In the genomic region with DNA sequence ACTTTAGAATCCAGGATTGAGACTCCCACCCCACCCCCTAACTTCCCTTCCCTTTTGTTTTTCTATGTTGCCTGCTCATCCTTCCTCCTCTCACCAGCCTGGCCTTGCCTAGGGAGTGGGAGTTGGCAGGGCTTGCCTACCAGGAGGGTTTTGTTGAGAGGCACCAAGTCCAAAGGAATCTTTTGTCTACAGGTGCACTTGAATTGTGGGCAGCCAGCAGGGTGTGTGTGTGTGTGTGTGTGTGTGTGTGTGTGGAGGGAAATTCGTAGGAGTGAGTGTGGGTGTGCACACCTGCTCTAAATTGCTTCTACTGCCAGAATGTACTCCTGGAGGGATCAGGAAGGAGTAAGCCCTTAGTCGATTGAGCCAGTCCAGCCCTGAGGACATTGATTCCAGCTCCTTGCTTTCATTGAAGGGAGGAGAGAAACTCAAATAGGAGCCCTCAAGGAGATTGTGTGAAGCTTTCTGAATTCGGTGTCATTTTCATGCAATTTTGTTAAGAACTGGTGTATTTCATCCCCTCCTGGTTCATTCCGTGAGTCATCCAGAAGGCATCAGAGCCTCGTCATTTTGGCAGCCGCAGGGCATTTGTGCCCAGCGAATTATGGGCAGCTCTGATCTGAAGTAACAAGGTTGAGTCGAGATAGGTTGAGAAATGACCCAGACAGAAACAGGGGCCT, we compare ENCODE assay signal across 11 cellular contexts.
DNase-seq lines count a peak whose midpoint lies in the region; ATAC-seq and TF ChIP-seq lines count a peak whose summit lies in the region.
"Had no signal": no experiment of that assay in that cellular context is flagged by ENCODE, and none has a peak within 500 bp of the region (broad histone marks: within the 10 kb centered on the region; RNA-seq: fewer than 3 reads in every experiment).

No MANE protein-coding gene starts in this region.

- no peak for TF ChIP-seq CTCF in fibroblast of the aortic adventitia (IDR thresholded peaks at IDR 0.05; ENCODE audit: insufficient read depth, low read length)
- no peak for TF ChIP-seq CTCF in type B pancreatic cell (conservative IDR thresholded peaks at IDR 0.05)

- DNase-seq in NCI-H2196 (lab: John Stamatoyannopoulos, UW; ENCODE audit: unreplicated experiment) (peak; percentile 29), NCI-H2196 treated with DMSO at 0.1 percent for 48 hours (lab: John Stamatoyannopoulos, UW; ENCODE audit: unreplicated experiment) (no peak), SW480 (ENCODE audit: low spot score) (peak; percentile 79), fibroblast of the aortic adventitia (ENCODE audit: low read depth) (peak; percentile 76), type B pancreatic cell (ENCODE audit: extremely low spot score, unreplicated experiment) (no peak), NCI-H2227 (lab: John Stamatoyannopoulos, UW; ENCODE audit: unreplicated experiment) (no peak)
- no peak for DNase-seq in activated CD8-positive, alpha-beta memory T cell treated with anti-CD3 and anti-CD28 coated beads, Interleukin-2, amount 50 U/mL, for 4 hours
- DNase-seq: activated T-cell treated with anti-CD3 and anti-CD28 coated beads, Interleukin-2, amount 50 U/mL, for 1 hour; AML-193; Kasumi-1 had no signal

- H3K27me3 Mint-ChIP-seq in type B pancreatic cell: no peaks in the 10 kb centered on the region

- ATAC-seq in GM18867 (IDR thresholded peaks at IDR 0.05; ENCODE audit: unreplicated experiment): no peak

- H3K4me1 Mint-ChIP-seq in type B pancreatic cell (ENCODE audit: unreplicated experiment): peaks cover 26% of the 10 kb centered on the region

- H3K4me3 ChIP-seq in fibroblast of the aortic adventitia (ENCODE audit: low read depth, low read length): no peak overlapping the region

- H3K27ac Mint-ChIP-seq in type B pancreatic cell: peak overlapping the region; percentile 86

- peaks cover 5% of the 10 kb centered on the region for H3K36me3 Mint-ChIP-seq in type B pancreatic cell

- H3K4me3 Mint-ChIP-seq in type B pancreatic cell: peak overlapping the region; percentile 15

- peaks cover 3% of the 10 kb centered on the region for H3K9me3 Mint-ChIP-seq in type B pancreatic cell

Comparison
In these comparisons a context has a peak if more than half of its experiments do, and no peak if none do; other contexts are left out.
1. DNase-seq: peak in NCI-H2196 (single experiment), SW480 (single experiment) and fibroblast of the aortic adventitia (single experiment); none in NCI-H2196 treated with DMSO at 0.1 percent for 48 hours (single experiment), type B pancreatic cell (single experiment), NCI-H2227 (single experiment) and activated CD8-positive, alpha-beta memory T cell treated with anti-CD3 and anti-CD28 coated beads, Interleukin-2, amount 50 U/mL, for 4 hours (single experiment).